In genomic region chr6:157800420-157801237, GRCh38 we compare ENCODE assay signal across 8 cellular contexts. TPM values are rescaled to one million over a fixed set of nuclear protein-coding genes. Genes with fewer than 3 reads are reported as not detected.
A peak's percentile ranks its signal among the peaks of the same experiment; 100 is the strongest.
DNase-seq lines count a peak whose midpoint lies in the region; ATAC-seq and TF ChIP-seq lines count a peak whose summit lies in the region.

No MANE protein-coding gene starts in this region.

- intact Hi-C loops in sciatic nerve (cut with DNase I), result no loop called here
- intact Hi-C loops in uterus (cut with DNase I; ENCODE audit: low total_unique reads), result no loop called here

- POLR2A ChIA-PET in HEK293T (lab: Yijun Ruan, JAX), result no interaction called here

- H3K4me1 Mint-ChIP-seq in activated naive CD8-positive, alpha-beta T cell (ENCODE audit: low read depth), result peaks cover 59% of the 10 kb centered on the region

- H3K36me3 Mint-ChIP-seq in activated naive CD8-positive, alpha-beta T cell, result peaks cover 4% of the 10 kb centered on the region

- H3K4me1 ChIP-seq in uterus, result no peaks in the 10 kb centered on the region

- H3K9me3 ChIP-seq in uterus, result no peaks in the 10 kb centered on the region

- H3K4me3 ChIP-seq in AG10803 (ENCODE audit: low read length) (no peak overlapping the region), uterus (no peak overlapping the region)

- DNase-seq in AG10803 (ENCODE audit: low read depth) (peak; percentile 67), HEK293T (ENCODE audit: extremely low spot score) (no peak), sciatic nerve (ENCODE audit: low spot score) (no peak), cortex of kidney (lab: John Stamatoyannopoulos, UW) (no peak), uterus (no peak)

- no peak overlapping the region for H3K27ac ChIP-seq in uterus

- TF ChIP-seq CTCF in AG10803 (conservative IDR thresholded peaks at IDR 0.05; ENCODE audit: low read length) (no peak), uterus (IDR thresholded peaks at IDR 0.05) (no peak)

- H3K9me3 Mint-ChIP-seq in activated naive CD8-positive, alpha-beta T cell (ENCODE audit: low read depth), result no peaks in the 10 kb centered on the region

- no peak for TF ChIP-seq POLR2A in uterus (IDR thresholded peaks at IDR 0.05)

- H3K27me3 Mint-ChIP-seq in activated naive CD8-positive, alpha-beta T cell, result no peaks in the 10 kb centered on the region

- H3K4me3 Mint-ChIP-seq in activated naive CD8-positive, alpha-beta T cell, result peak overlapping the region; percentile 38

- H3K36me3 ChIP-seq in uterus, result no peaks in the 10 kb centered on the region

- peak; percentile 98 for ATAC-seq in GM19395 (IDR thresholded peaks at IDR 0.05; ENCODE audit: unreplicated experiment)
- ATAC-seq in HG03354 (IDR thresholded peaks at IDR 0.05; ENCODE audit: poor library complexity, severe bottlenecking, unreplicated experiment), result peak; percentile 93
- ATAC-seq in sciatic nerve, result no peak

- no peaks in the 10 kb centered on the region for H3K27me3 ChIP-seq in uterus

- H3K27ac Mint-ChIP-seq in activated naive CD8-positive, alpha-beta T cell, result peak overlapping the region; percentile 95

- CTCF ChIA-PET in HEK293T (lab: Yijun Ruan, JAX), result no interaction called here

TF ChIP-seq in HEK293T, 16 proteins besides CTCF, POLR2A, EP300 and RAD21:
- no peak for TF ChIP-seq LEF1 (IDR thresholded peaks at IDR 0.05; ENCODE audit: borderline replicate concordance)
- TF ChIP-seq ZNF384 (IDR thresholded peaks at IDR 0.05), result no peak
- TF ChIP-seq L3MBTL2 (conservative IDR thresholded peaks at IDR 0.05), result no peak
- TF ChIP-seq PKNOX1 (IDR thresholded peaks at IDR 0.05), result no peak
- TF ChIP-seq ELF4 (IDR thresholded peaks at IDR 0.05), result no peak
- no peak for TF ChIP-seq SUZ12 (IDR thresholded peaks at IDR 0.05)
- no peak for TF ChIP-seq FOXK2 (IDR thresholded peaks at IDR 0.05)
- TF ChIP-seq BHLHE40 (IDR thresholded peaks at IDR 0.05; ENCODE audit: borderline replicate concordance), result no peak
- TF ChIP-seq HDGF (IDR thresholded peaks at IDR 0.05; ENCODE audit: borderline replicate concordance), result no peak
- TF ChIP-seq ARNT (IDR thresholded peaks at IDR 0.05), result no peak
- no peak for TF ChIP-seq SP1 (IDR thresholded peaks at IDR 0.05)
- no peak for TF ChIP-seq NFRKB (IDR thresholded peaks at IDR 0.05)

RNA-seq across cellular contexts. Expression of gene SNX9, which starts 22.4 kb away (rescaled TPM):
- total RNA-seq in sciatic nerve, result 78.1 TPM
- total RNA-seq in uterus, result 10 to 100 TPM; 31.0 to 65.9 (median 50.5) TPM
